8 cellular contexts compared by ENCODE assay signal in the genomic region with DNA sequence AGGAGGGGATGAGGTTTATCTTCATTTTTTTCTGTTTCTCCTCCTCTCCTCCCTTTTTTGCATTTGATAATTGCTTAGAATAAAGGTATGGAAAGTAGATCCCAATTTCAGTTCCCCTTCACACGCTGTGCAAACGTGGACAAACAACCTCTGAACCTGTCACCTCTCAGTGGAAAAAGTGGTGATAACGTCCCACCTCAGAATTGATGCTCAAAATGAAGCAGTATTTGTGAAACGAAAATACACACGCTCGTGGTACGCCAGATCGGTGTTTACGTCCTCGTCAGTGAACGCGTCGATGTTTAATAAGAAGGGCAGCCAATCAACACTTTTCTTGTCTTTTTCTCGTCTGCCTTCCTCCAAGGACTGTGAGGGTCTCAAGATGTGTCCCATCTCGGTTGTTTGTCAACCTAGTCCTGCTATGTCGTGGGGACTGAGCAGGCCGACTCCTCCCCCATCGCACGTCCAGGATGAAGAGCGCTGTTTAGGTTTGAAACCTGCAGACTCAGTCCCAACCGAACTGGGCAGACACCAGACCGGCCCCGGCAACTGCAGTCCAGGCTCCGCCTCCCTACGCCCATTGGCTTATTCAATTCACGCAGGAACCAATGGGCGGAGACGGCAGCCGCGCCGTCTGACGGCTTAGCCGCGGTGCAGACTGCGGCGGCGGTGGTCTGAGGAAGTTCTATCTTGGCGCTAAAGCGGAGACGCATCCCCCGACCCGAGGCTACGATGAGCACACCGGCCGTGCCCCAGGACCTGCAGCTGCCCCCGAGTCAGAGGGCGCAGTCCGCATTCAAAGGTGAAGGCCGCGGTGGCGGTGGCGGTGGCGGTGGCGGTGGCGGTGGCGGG. TPM values are rescaled to one million over a fixed set of nuclear protein-coding genes. Genes with fewer than 3 reads are reported as not detected.
DNase-seq lines count a peak whose midpoint lies in the region; TF ChIP-seq lines count a peak whose summit lies in the region.

A gene with protein sequence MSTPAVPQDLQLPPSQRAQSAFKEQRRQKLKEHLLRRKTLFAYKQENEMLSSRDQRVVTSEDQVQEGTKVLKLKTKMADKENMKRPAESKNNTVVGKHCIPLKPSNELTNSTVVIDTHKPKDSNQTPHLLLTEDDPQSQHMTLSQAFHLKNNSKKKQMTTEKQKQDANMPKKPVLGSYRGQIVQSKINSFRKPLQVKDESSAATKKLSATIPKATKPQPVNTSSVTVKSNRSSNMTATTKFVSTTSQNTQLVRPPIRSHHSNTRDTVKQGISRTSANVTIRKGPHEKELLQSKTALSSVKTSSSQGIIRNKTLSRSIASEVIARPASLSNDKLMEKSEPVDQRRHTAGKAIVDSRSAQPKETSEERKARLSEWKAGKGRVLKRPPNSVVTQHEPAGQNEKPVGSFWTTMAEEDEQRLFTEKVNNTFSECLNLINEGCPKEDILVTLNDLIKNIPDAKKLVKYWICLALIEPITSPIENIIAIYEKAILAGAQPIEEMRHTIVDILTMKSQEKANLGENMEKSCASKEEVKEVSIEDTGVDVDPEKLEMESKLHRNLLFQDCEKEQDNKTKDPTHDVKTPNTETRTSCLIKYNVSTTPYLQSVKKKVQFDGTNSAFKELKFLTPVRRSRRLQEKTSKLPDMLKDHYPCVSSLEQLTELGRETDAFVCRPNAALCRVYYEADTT (plus strand): TSS at position 654 of the 852 bp plus-strand sequence. CDS start 79 bp downstream, at position 733.

- H3K9me3 ChIP-seq in H9 (ENCODE audit: control insufficient read depth, low read depth, low read length) (no peaks in the 10 kb centered on the region), MG63 (no peaks in the 10 kb centered on the region), neural cell (ENCODE audit: low read length) (no peaks in the 10 kb centered on the region), stomach (no peaks in the 10 kb centered on the region)

- no peak within 1 kb of the TSS for H2AK5ac ChIP-seq in H9 (ENCODE audit: insufficient read length, low read length)

- peaks cover 3% of the 10 kb centered on the region for H3K79me1 ChIP-seq in H9 (ENCODE audit: insufficient read depth, low read depth, low read length, poor library complexity, severe bottlenecking)

- H3K36me3 ChIP-seq in MG63: peaks cover 29% of the 10 kb centered on the region
- no peaks in the 10 kb centered on the region for H3K36me3 ChIP-seq in neural cell (ENCODE audit: insufficient read depth, low read length)
- H3K36me3 ChIP-seq in stomach: peaks cover 0 to 7% (median 0%) of the 10 kb centered on the region in 4 donors

- peaks cover 3% of the 10 kb centered on the region; the same call in 1 of the 2 replicates for H3K79me2 ChIP-seq in H9 (ENCODE audit: insufficient read depth, low read length)
- H3K79me2 ChIP-seq in neural cell (replicated peaks; ENCODE audit: insufficient read depth, low read length): peaks cover 24% of the 10 kb centered on the region

- peak within 1 kb of the TSS; percentile 88 to 99 (median 98); a peak in 6 of 7 replicates for H3K27ac Mint-ChIP-seq in H9

- H3K36me3 Mint-ChIP-seq in H9 (ENCODE audit: insufficient read depth in 1 of 3, low read depth in 3 of 3): peaks cover 18 to 35% (median 33%) of the 10 kb centered on the region in 3 experiments

- no peak within 1 kb of the TSS for H4K91ac ChIP-seq in H9 (ENCODE audit: insufficient read length, low read depth, low read length)

- H3K9me2 ChIP-seq in neural cell (ENCODE audit: insufficient read depth, low read length): no peaks in the 10 kb centered on the region

- WGBS in H9 (ENCODE audit: extremely low coverage, insufficient read length, low lambda C conversion rate): no CpG with 5 or more reads among the region's 56 CpGs
- WGBS in stomach, 5 donors: 0 to 1% (median 0%) methylated on average over 37 to 55 of the region's 56 CpGs

- H3K56ac ChIP-seq in H9 (ENCODE audit: insufficient read length, low read depth, low read length): peak within 1 kb of the TSS; percentile 75

- H3K27ac ChIP-seq in H9 (ENCODE audit: insufficient read length, low read depth, low read length): peak within 1 kb of the TSS; percentile 72
- peak within 1 kb of the TSS; percentile 81 for H3K27ac ChIP-seq in neural cell (ENCODE audit: low read length)
- H3K27ac ChIP-seq in stomach: peak within 1 kb of the TSS; percentile 88 to 97 (median 90)

- H3K9ac ChIP-seq in H9 (ENCODE audit: extremely low read depth, insufficient read length, low read length) (peak within 1 kb of the TSS; percentile 90), neural cell (ENCODE audit: low read length) (peak within 1 kb of the TSS; percentile 79)

- intact Hi-C loops in stomach (cut with DNase I; ENCODE audit: low total_unique reads): no loop called here

- no peaks in the 10 kb centered on the region for H3F3A ChIP-seq in neural cell (ENCODE audit: insufficient read depth, low read length, poor library complexity, severe bottlenecking)

- H3K4me2 ChIP-seq in H9 (ENCODE audit: insufficient read depth, insufficient read length, low read length) (peak within 1 kb of the TSS; percentile 99), neural cell (ENCODE audit: low read length) (peak within 1 kb of the TSS; percentile 79)

- H2AFZ ChIP-seq in H9 (ENCODE audit: low read length) (peak within 1 kb of the TSS; percentile 96), neural cell (ENCODE audit: low read depth, low read length) (peak within 1 kb of the TSS; percentile 97)

- no peak within 1 kb of the TSS for H3T11ph ChIP-seq in H9 (ENCODE audit: low read length)

- H3K4me3 Mint-ChIP-seq in H9: peak within 1 kb of the TSS; percentile 90

- H3K4me3 ChIP-seq in MG63 (peak within 1 kb of the TSS; percentile 74), neural cell (ENCODE audit: low read length) (peak within 1 kb of the TSS; percentile 87), stomach (peak within 1 kb of the TSS; percentile 71 to 96 (median 81))

- no peaks in the 10 kb centered on the region; the same call in 1 of the 2 replicates for H3K27me3 Mint-ChIP-seq in H9 (ENCODE audit: low read depth)

- no peaks in the 10 kb centered on the region for H3K27me3 ChIP-seq in H9 (ENCODE audit: insufficient read depth, low read length)
- no peaks in the 10 kb centered on the region for H3K27me3 ChIP-seq in MG63
- H3K27me3 ChIP-seq in neural cell (ENCODE audit: insufficient read depth, low read depth, low read length): no peaks in the 10 kb centered on the region
- H3K27me3 ChIP-seq in stomach: no peaks in the 10 kb centered on the region

- H4K5ac ChIP-seq in H9 (ENCODE audit: insufficient read length, low read depth, low read length): peak within 1 kb of the TSS; percentile 82

- H3K4ac ChIP-seq in H9 (ENCODE audit: low read depth, low read length): no peak within 1 kb of the TSS

- TF ChIP-seq CTCF in H9 (conservative IDR thresholded peaks at IDR 0.05): no peak
- peak; percentile 44 for TF ChIP-seq CTCF in neural cell (IDR thresholded peaks at IDR 0.05; ENCODE audit: poor library complexity, severe bottlenecking)
- no peak for TF ChIP-seq CTCF in stomach (IDR thresholded peaks at IDR 0.05)

- TF ChIP-seq EP300 in neural cell (conservative IDR thresholded peaks at IDR 0.05; ENCODE audit: poor library complexity, severe bottlenecking) (peak; percentile 69), stomach (IDR thresholded peaks at IDR 0.05) (no peak)

- TF ChIP-seq RAD21 in neural cell (conservative IDR thresholded peaks at IDR 0.05): peak; percentile 33

- H3K18ac ChIP-seq in H9 (ENCODE audit: insufficient read length, low read depth, low read length): peak within 1 kb of the TSS; percentile 91

- peak within 1 kb of the TSS; percentile 94; the same call in 1 of the 2 replicates for H3K14ac ChIP-seq in H9 (ENCODE audit: insufficient read depth, low read length)

- H2BK20ac ChIP-seq in H9 (ENCODE audit: low read depth, low read length, poor library complexity, severe bottlenecking): no peak within 1 kb of the TSS

- H2BK15ac ChIP-seq in H9 (ENCODE audit: low read depth, low read length): no peak within 1 kb of the TSS

- no peak within 1 kb of the TSS for H3K23ac ChIP-seq in H9 (ENCODE audit: insufficient read length, low read depth, low read length)

- no peaks in the 10 kb centered on the region for H4K20me1 ChIP-seq in H9 (ENCODE audit: control insufficient read depth, insufficient read depth, insufficient read length)
- no peaks in the 10 kb centered on the region for H4K20me1 ChIP-seq in neural cell (ENCODE audit: insufficient read depth)

- H4K8ac ChIP-seq in H9 (replicated peaks; ENCODE audit: insufficient read length, low read depth, low read length): no peak within 1 kb of the TSS

- peak; percentile 97 for DNase-seq in ELR (ENCODE audit: low read depth)
- DNase-seq in H9: peak; percentile 96
- peak; percentile 95 for DNase-seq in MG63
- DNase-seq in SHP77 treated with DMSO at 0.1 percent for 48 hours (lab: John Stamatoyannopoulos, UW): peak; percentile 89
- peak; percentile 97 for DNase-seq in activated effector memory CD4-positive, alpha-beta T cell treated with anti-CD3 and anti-CD28 coated beads, Interleukin-2, amount 50 U/mL, for 16 hours
- peak; percentile 90 for DNase-seq in fibroblast of the conjunctiva (ENCODE audit: low read depth)
- peak; percentile 94 for DNase-seq in stomach

- no peak within 1 kb of the TSS for H2BK5ac ChIP-seq in H9 (ENCODE audit: insufficient read length, low read length)

- no peaks in the 10 kb centered on the region; a peak in 1 of 5 replicates for H3K9me3 Mint-ChIP-seq in H9

- peak in 1 of 4 donors; percentile 71 for TF ChIP-seq POLR2A in stomach (IDR thresholded peaks at IDR 0.05)

- H3K4me1 Mint-ChIP-seq in H9: peaks cover 31 to 32% of the 10 kb centered on the region in 2 experiments

- no peak within 1 kb of the TSS for H2BK120ac ChIP-seq in H9 (ENCODE audit: low read depth, low read length, poor library complexity, severe bottlenecking)

- H2BK12ac ChIP-seq in H9 (ENCODE audit: insufficient read length, low read depth, low read length): no peak within 1 kb of the TSS

- H3K4me1 ChIP-seq in H9 (ENCODE audit: insufficient read depth, low read length) (no peaks in the 10 kb centered on the region), stomach (peaks cover 13 to 46% (median 23%) of the 10 kb centered on the region in 4 donors)

- peaks cover 10% of the 10 kb centered on the region for H3K23me2 ChIP-seq in H9 (ENCODE audit: insufficient read length, low read depth, low read length, poor library complexity, severe bottlenecking)

TF ChIP-seq in neural cell, 6 proteins besides CTCF, POLR2A, EP300 and RAD21 (continues in another document):
- TF ChIP-seq TAF1 (IDR thresholded peaks at IDR 0.05; ENCODE audit: low read depth): peak; percentile 30

RNA-seq across cellular contexts. Expression of the gene that starts here (rescaled TPM):
- total RNA-seq in H9 (2021) (72.4 and 72.8 TPM in 2 replicates), stomach (10 to 100 TPM; 11.7 to 31.6 (median 16.2) TPM)
- total RNA-seq in MG63 (2014; rRNA removed; shearing (Covaris generic); ENCODE audit: low replicate concordance): 42.1 and 52.3 TPM in 2 replicates
- polyA plus RNA-seq in neural cell (15.9 and 19.1 TPM in 2 replicates), stomach (1 to 10 TPM; 2.3 to 5.1 (median 3.0) TPM)
- 22.6 and 26.9 TPM in 2 replicates for polyA minus RNA-seq in neural cell

Comparison
In these comparisons a context has a peak if more than half of its experiments do, and no peak if none do; other contexts are left out.
1. Peak in every context shown above with its lines: DNase-seq, H3K4me3 ChIP-seq and H3K27ac ChIP-seq.